Comparison of ENCODE assay signal across 8 cellular contexts in genomic region chr17:73308017-73308823, GRCh38. TPM values are rescaled to one million over a fixed set of nuclear protein-coding genes. Genes with fewer than 3 reads are reported as not detected.
DNase-seq lines count a peak whose midpoint lies in the region; ATAC-seq and TF ChIP-seq lines count a peak whose summit lies in the region.

No MANE protein-coding gene starts in this region.

- POLR2A ChIA-PET in Caco-2 (lab: Charles Lee): no interaction called here

- CTCF ChIA-PET in Caco-2 (lab: Charles Lee): interaction anchor here (0.6 to 1.0 kb wide), 4 partner anchors 52 to 581 kb away, joined by 3 read pairs; a partner anchor contains a TSS

- peak overlapping the region; percentile 70 for H3K27ac Mint-ChIP-seq in Caco-2 (ENCODE audit: unreplicated experiment)

- H3K27me3 Mint-ChIP-seq in Caco-2 (ENCODE audit: insufficient read depth, unreplicated experiment): no peaks in the 10 kb centered on the region

- no peaks in the 10 kb centered on the region for H3K27me3 ChIP-seq in Caco-2 (replicated peaks; ENCODE audit: control insufficient read depth, insufficient read depth, low read length)

- peaks cover 44% of the 10 kb centered on the region for H3K4me1 ChIP-seq in Caco-2

- BruUV-seq in Caco-2 (replicated peaks; lab: Mats Ljungman, UMichigan): TSS peak; percentile 2

- no peaks in the 10 kb centered on the region for H3K9me3 Mint-ChIP-seq in Caco-2 (ENCODE audit: unreplicated experiment)

- intact Hi-C loops in Caco-2 (cut with micrococcal nuclease; ENCODE audit: unreplicated experiment): loop anchor here (2.0 kb wide), 1 partner anchor 19 kb away; no protein-coding TSS in a partner anchor
- intact Hi-C loops in posterior vena cava (cut with DNase I): no loop called here

- no peak for ATAC-seq in GM21576 (IDR thresholded peaks at IDR 0.05; ENCODE audit: unreplicated experiment)

- peak overlapping the region; percentile 52 for H3K4me3 Mint-ChIP-seq in Caco-2 (ENCODE audit: unreplicated experiment)

- H3K4me3 ChIP-seq in Caco-2 (ENCODE audit: low read depth, low read length): peak overlapping the region; percentile 9; the same call in 1 of the 2 replicates

- peaks cover 3% of the 10 kb centered on the region; the same call in 1 of the 2 replicates for H3K36me3 ChIP-seq in Caco-2 (ENCODE audit: control insufficient read depth, insufficient read depth, low read length)

- no peaks in the 10 kb centered on the region for H3K9me3 ChIP-seq in Caco-2

- peaks cover 18% of the 10 kb centered on the region for H3K4me1 Mint-ChIP-seq in Caco-2 (ENCODE audit: low read depth, unreplicated experiment)

- peaks cover 33% of the 10 kb centered on the region for H3K36me3 Mint-ChIP-seq in Caco-2 (ENCODE audit: insufficient read depth, unreplicated experiment)

- no peak for TF ChIP-seq CTCF in Caco-2 (IDR thresholded peaks at IDR 0.05; ENCODE audit: insufficient read depth in 1 of 2, low read depth in 1 of 2, low read length in 1 of 2, severe bottlenecking in 1 of 2, unreplicated experiment in 1 of 2)

- peak; percentile 81 to 88 for DNase-seq in Caco-2
- DNase-seq in SKM-1 (lab: John Stamatoyannopoulos, UW; ENCODE audit: unreplicated experiment): peak; percentile 18
- peak; percentile 71 for DNase-seq in fibroblast of peridontal ligament (ENCODE audit: extremely low read depth)
- DNase-seq in posterior vena cava (ENCODE audit: low spot score): peak; percentile 94
- no peak for DNase-seq in NCI-H510A (lab: John Stamatoyannopoulos, UW)
- DNase-seq in OCI-M2 (lab: John Stamatoyannopoulos, UW; ENCODE audit: unreplicated experiment): no peak
- DNase-seq in NCI-H82 (lab: John Stamatoyannopoulos, UW): no peak

RNA-seq across cellular contexts. Expression of gene CDC42EP4, which starts 3.6 kb away (rescaled TPM):
- 25.8 and 27.9 TPM in 2 replicates for total RNA-seq in Caco-2 (2022)
- total RNA-seq in posterior vena cava: 10 to 100 TPM; 32.6 to 45.1 TPM

RNA-seq across cellular contexts. Expression of gene CPSF4L, which starts 46.5 kb away (rescaled TPM):
- total RNA-seq in Caco-2 (2022) (not detected in 2 replicates), posterior vena cava (not detected)

Comparison
In these comparisons a context has a peak if more than half of its experiments do, and no peak if none do; other contexts are left out.
1. DNase-seq: peak in Caco-2 (2 of 2), SKM-1 (single experiment), fibroblast of peridontal ligament (single experiment) and posterior vena cava (single experiment); none in NCI-H510A (single experiment), OCI-M2 (single experiment) and NCI-H82 (single experiment).